In the genomic region with DNA sequence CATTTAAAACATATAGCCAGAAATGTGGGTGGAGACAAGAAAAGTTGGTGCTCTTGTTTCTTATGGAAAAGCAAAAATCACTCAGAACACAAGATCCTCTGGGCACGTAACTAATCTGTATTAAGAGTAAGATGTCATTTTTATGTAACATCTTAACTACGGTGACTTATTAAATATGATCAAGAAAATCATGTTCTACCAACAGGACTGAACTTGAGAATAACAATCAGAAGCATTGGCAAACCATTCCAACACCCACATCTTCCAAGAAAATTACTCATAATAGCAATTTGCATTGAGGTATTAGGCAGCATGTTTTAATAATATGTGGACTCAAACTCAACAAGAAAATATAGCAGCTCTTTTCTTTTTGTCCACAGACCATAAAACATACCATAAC, we compare ENCODE assay signal across 17 cellular contexts. TPM values are rescaled to one million over a fixed set of nuclear protein-coding genes. Genes with fewer than 3 reads are reported as not detected.
A peak's percentile ranks its signal among the peaks of the same experiment; 100 is the strongest.
DNase-seq lines count a peak whose midpoint lies in the region; ATAC-seq, FAIRE-seq and TF ChIP-seq lines count a peak whose summit lies in the region.
"Had no signal": no experiment of that assay in that cellular context is flagged by ENCODE, and none has a peak within 500 bp of the region (broad histone marks: within the 10 kb centered on the region; RNA-seq: fewer than 3 reads in every experiment).

No MANE protein-coding gene starts in this region.

- no peak overlapping the region for H3K4me3 ChIP-seq in bronchial epithelial cell (ENCODE audit: low read depth, low read length)
- H3K4me3 ChIP-seq in esophagus squamous epithelium: no peak overlapping the region
- H3K4me3 ChIP-seq in SJCRH30: no peak overlapping the region
- H3K4me3 ChIP-seq: HAP-1 had no signal

- H3K9me3 ChIP-seq in esophagus squamous epithelium (no peaks in the 10 kb centered on the region), SJCRH30 (replicated peaks) (no peaks in the 10 kb centered on the region)
- H3K9me3 ChIP-seq: HAP-1 had no signal

- H3K4me1 ChIP-seq in esophagus squamous epithelium (peaks cover 0 to 7% (median 0%) of the 10 kb centered on the region in 3 donors), SJCRH30 (no peaks in the 10 kb centered on the region)

- no peak for ATAC-seq in GM19463 (IDR thresholded peaks at IDR 0.05; ENCODE audit: unreplicated experiment)

- TF ChIP-seq POLR2A in GM12892 (IDR thresholded peaks at IDR 0.05; ENCODE audit: low read depth, low read length) (no peak), esophagus squamous epithelium (IDR thresholded peaks at IDR 0.05) (no peak)

- FAIRE-seq in GM12892 (lab: Jason Lieb, UNC) (peak; percentile 24), bronchial epithelial cell (lab: Jason Lieb, UNC) (no peak)
- FAIRE-seq: G401.6, H54 had no signal

- H3K27me3 ChIP-seq in bronchial epithelial cell (ENCODE audit: control insufficient read depth, insufficient read depth, low read length) (no peaks in the 10 kb centered on the region), esophagus squamous epithelium (no peaks in the 10 kb centered on the region), SJCRH30 (no peaks in the 10 kb centered on the region)

- 54 to 55% methylated on average over 2 of the region's 2 CpGs for WGBS in esophagus squamous epithelium, 2 donors

- TF ChIP-seq CTCF in bronchial epithelial cell (IDR thresholded peaks at IDR 0.05; ENCODE audit: insufficient read depth, low read length, severe bottlenecking) (no peak), esophagus squamous epithelium (IDR thresholded peaks at IDR 0.05) (no peak)

- DNase-seq in GM12892 (ENCODE audit: insufficient read length) (no peak), bronchial epithelial cell (ENCODE audit: low read depth) (peak; percentile 73), esophagus squamous epithelium (lab: John Stamatoyannopoulos, UW) (no peak), NCI-H2227 treated with DMSO at 0.1 percent for 48 hours (lab: John Stamatoyannopoulos, UW) (no peak), SJCRH30 (no peak)
- DNase-seq: C1 segment of cervical spinal cord; Calu3; CD4-positive, alpha-beta memory T cell; COR-L47; DMS 273 treated with DMSO at 0.1 percent for 48 hours; DND-41; GOT3; HFFc6 had no signal

- H3K36me3 ChIP-seq in bronchial epithelial cell (ENCODE audit: control insufficient read depth, insufficient read depth, low read length): no peaks in the 10 kb centered on the region
- no peaks in the 10 kb centered on the region for H3K36me3 ChIP-seq in esophagus squamous epithelium
- no peaks in the 10 kb centered on the region for H3K36me3 ChIP-seq in SJCRH30
- H3K36me3 ChIP-seq: HAP-1 had no signal

- H3K27ac ChIP-seq in esophagus squamous epithelium (peak overlapping the region in 3 of 4 donors; percentile 11 to 56 (median 30)), SJCRH30 (no peak overlapping the region)

- intact Hi-C loops in esophagus squamous epithelium (cut with DNase I): no loop called here

RNA-seq across cellular contexts. Expression of a gene that starts 21.6 kb away (rescaled TPM):
- polyA plus RNA-seq in GM12892 (2012; ENCODE audit: missing spikeins): not detected
- total RNA-seq in bronchial epithelial cell (8.2 and 33.7 TPM in 2 replicates), esophagus squamous epithelium (10 to 100 TPM in 1 of 4 donors, 1 to 10 TPM in 3; 5.8 to 14.5 (median 8.8) TPM)
- total RNA-seq in SJCRH30 (2014; rRNA removed; shearing (Covaris generic)): 59.3 and 63.3 TPM in 2 replicates
